27 cellular contexts compared by ENCODE assay signal in the genomic region with DNA sequence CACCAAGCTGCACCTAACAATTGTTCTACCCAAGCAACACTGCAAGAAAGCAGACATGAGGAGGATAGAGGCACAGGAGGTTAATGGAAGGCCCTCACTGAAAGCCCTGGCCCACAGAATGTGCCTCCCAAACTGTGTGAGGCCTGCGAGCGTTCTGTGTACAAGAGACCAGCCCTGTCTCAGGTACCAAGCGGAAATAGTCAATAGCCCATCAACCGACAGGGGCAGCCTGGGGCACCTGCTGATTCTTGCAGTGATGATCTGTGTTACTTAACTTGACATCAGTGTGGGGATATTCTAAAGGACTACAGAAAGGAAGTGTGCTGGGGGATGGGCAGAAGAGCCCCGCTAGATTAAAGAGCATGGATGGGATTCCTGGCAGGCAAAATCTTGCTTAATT.
"Had no signal": no experiment of that assay in that cellular context is flagged by ENCODE, and none has a peak within 500 bp of the region (broad histone marks: within the 10 kb centered on the region; RNA-seq: fewer than 3 reads in every experiment).

No MANE protein-coding gene starts in this region.

- H3K9me3 Mint-ChIP-seq: dendritic cell treated with granulocyte-macrophage colony-stimulating factor and Interleukin-4, amounts not matched to agents 40 ng/mL and 50 ng/mL, for 4 days; endodermal cell; nephron; neural progenitor cell; stimulated activated effector memory CD8-positive, alpha-beta T cell treated with anti-CD3 and anti-CD28 coated beads, Interleukin-12 subunit alpha, Interleukin-12 subunit beta, amount 100 ng/mL, for 72 hours had no signal

- ATAC-seq: esophagus mucosa; foreskin keratinocyte; gastroesophageal sphincter; heart left ventricle; left cardiac atrium; left lung; naive thymus-derived CD4-positive, alpha-beta T cell; right cardiac atrium; stimulated activated effector memory CD8-positive, alpha-beta T cell treated with anti-CD3 and anti-CD28 coated beads, Interleukin-12 subunit alpha, Interleukin-12 subunit beta, amount 100 ng/mL, for 72 hours had no signal

- H3K27me3 Mint-ChIP-seq: dendritic cell treated with granulocyte-macrophage colony-stimulating factor and Interleukin-4, amounts not matched to agents 40 ng/mL and 50 ng/mL, for 4 days had no signal

- H3K36me3 Mint-ChIP-seq: naive thymus-derived CD4-positive, alpha-beta T cell; neural progenitor cell; stimulated activated effector memory CD8-positive, alpha-beta T cell treated with anti-CD3 and anti-CD28 coated beads, Interleukin-12 subunit alpha, Interleukin-12 subunit beta, amount 100 ng/mL, for 72 hours had no signal

- H3K4me1 Mint-ChIP-seq: endodermal cell; naive thymus-derived CD4-positive, alpha-beta T cell; nephron; stimulated activated effector memory CD8-positive, alpha-beta T cell treated with anti-CD3 and anti-CD28 coated beads, Interleukin-12 subunit alpha, Interleukin-12 subunit beta, amount 100 ng/mL, for 72 hours had no signal

- H3K4me3 ChIP-seq: gastroesophageal sphincter, heart left ventricle, hepatocyte, left lung, neural progenitor cell, prostate gland, sigmoid colon, stomach, thyroid gland, vagina had no signal

- H3K27ac Mint-ChIP-seq: dendritic cell treated with granulocyte-macrophage colony-stimulating factor and Interleukin-4, amounts not matched to agents 40 ng/mL and 50 ng/mL, for 4 days; endodermal cell; naive thymus-derived CD4-positive, alpha-beta T cell; nephron; neural progenitor cell; stimulated activated effector memory CD8-positive, alpha-beta T cell treated with anti-CD3 and anti-CD28 coated beads, Interleukin-12 subunit alpha, Interleukin-12 subunit beta, amount 100 ng/mL, for 72 hours had no signal

- DNase-seq: effector CD8-positive, alpha-beta T cell; endodermal cell; foreskin keratinocyte; heart left ventricle; left cardiac atrium; left lung; mesenchymal stem cell; midbrain; naive thymus-derived CD4-positive, alpha-beta T cell; nucleus accumbens; right cardiac atrium; sigmoid colon; stimulated activated CD4-positive, alpha-beta T cell treated with anti-CD3 and anti-CD28 coated beads, Interleukin-2, amount 100 ng/mL, for 24 hours; stimulated activated CD4-positive, alpha-beta T cell treated with anti-CD3 and anti-CD28 coated beads, Interleukin-4, amount 100 ng/mL, for 24 hours; stimulated activated naive CD4-positive, alpha-beta T cell treated with Interleukin-2 at 50 U/mL for 16 hours; stomach; thyroid gland; trophoblast cell had no signal

- H3K4me3 Mint-ChIP-seq: dendritic cell treated with granulocyte-macrophage colony-stimulating factor and Interleukin-4, amounts not matched to agents 40 ng/mL and 50 ng/mL, for 4 days; endodermal cell; naive thymus-derived CD4-positive, alpha-beta T cell; nephron; neural progenitor cell; stimulated activated effector memory CD8-positive, alpha-beta T cell treated with anti-CD3 and anti-CD28 coated beads, Interleukin-12 subunit alpha, Interleukin-12 subunit beta, amount 100 ng/mL, for 72 hours had no signal
